Comparison of ENCODE assay signal across 35 cellular contexts in the genomic region with DNA sequence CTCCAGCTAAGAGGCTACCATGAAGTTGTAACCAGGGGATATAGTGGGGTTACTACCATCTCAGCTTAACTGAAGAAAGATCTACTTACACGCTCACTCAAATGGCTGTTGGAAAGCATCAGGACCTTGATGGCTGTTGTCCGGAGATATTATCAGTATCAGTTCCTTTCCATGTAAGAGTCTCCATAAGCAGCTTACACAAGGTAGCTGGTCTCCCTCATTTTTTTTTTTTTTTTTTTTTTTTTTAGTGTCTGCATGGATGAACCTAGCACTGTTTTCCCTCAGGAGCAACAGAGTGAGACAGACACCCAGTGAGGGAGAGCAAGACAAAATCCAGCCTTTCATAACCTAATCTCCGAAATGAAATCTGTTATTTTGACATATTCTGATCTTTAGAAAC.
"Had no signal": no experiment of that assay in that cellular context is flagged by ENCODE, and none has a peak within 500 bp of the region (broad histone marks: within the 10 kb centered on the region; RNA-seq: fewer than 3 reads in every experiment).

No MANE protein-coding gene starts in this region.

- DNase-seq: Karpas-422, Kasumi-1, MG63, MM.1S, MV-4-11, NCI-H1048, NCI-H1092, NCI-H1092 treated with DMSO at 0.1 percent for 48 hours, NCI-H1105, NCI-H1105 treated with DMSO at 0.1 percent for 48 hours, NCI-H1417, NCI-H1417 treated with DMSO at 0.1 percent for 48 hours, NCI-H1436, NCI-H1436 treated with DMSO at 0.1 percent for 48 hours, NCI-H146, NCI-H1694, NCI-H1694 treated with DMSO at 0.1 percent for 48 hours, NCI-H187, NCI-H187 treated with DMSO at 0.1 percent for 48 hours, NCI-H1930, NCI-H2029, NCI-H2029 treated with DMSO at 0.1 percent for 48 hours, NCI-H2081, NCI-H2081 treated with DMSO at 0.1 percent for 48 hours, NCI-H2107, NCI-H2171, NCI-H2171 treated with DMSO at 0.1 percent for 48 hours, NCI-H2227 treated with DMSO at 0.1 percent for 48 hours, NCI-H226, NCI-H345, NCI-H446, NCI-H446 treated with DMSO at 0.1 percent for 48 hours, NCI-H510A, NCI-H510A treated with DMSO at 0.1 percent for 48 hours, NCI-H524 had no signal
